In genomic region chr20:24977336-24977735, GRCh38 we compare ENCODE assay signal across 19 cellular contexts. TPM values are rescaled to one million over a fixed set of nuclear protein-coding genes. Genes with fewer than 3 reads are reported as not detected.
"Had no signal": no experiment of that assay in that cellular context is flagged by ENCODE, and none has a peak within 500 bp of the region (broad histone marks: within the 10 kb centered on the region; RNA-seq: fewer than 3 reads in every experiment).

No MANE protein-coding gene starts in this region.

- DNase-seq: activated CD4-positive, alpha-beta T cell treated with anti-CD3 and anti-CD28 coated beads, Interleukin-2, amount 50 U/mL, for 4 hours; activated CD4-positive, CD25-positive, alpha-beta regulatory T cell treated with anti-CD3 and anti-CD28 coated beads, Interleukin-2, amount 50 U/mL, for 72 hours; activated naive CD4-positive, alpha-beta T cell; body of pancreas; cerebellar nuclear complex; esophagus squamous epithelium; foreskin fibroblast; glutamatergic neuron; ovary; SW 1271; T-helper 9 cell; upper lobe of right lung had no signal

- ATAC-seq: body of pancreas, upper lobe of right lung had no signal

- H3K4me3 Mint-ChIP-seq: activated T-helper 1 cell treated with anti-CD3 and anti-CD28 coated beads, Interleukin-12 subunit alpha, Interleukin-12 subunit beta, Interleukin-2, Interleukin-4 antibody, amounts not matched to agents 30 ng/mL and 10 ng/mL and 1 ng/mL, durations not matched to agents 14 hours and 24 hours and 36 hours; memory B cell had no signal

- H3K4me3 ChIP-seq: adrenal gland, body of pancreas, esophagus squamous epithelium, ovary, SJSA1, skin epidermis, upper lobe of right lung had no signal

- H3K9me3 ChIP-seq: adrenal gland, body of pancreas, ovary, SJSA1, upper lobe of right lung had no signal

- H3K27ac Mint-ChIP-seq: activated T-helper 1 cell treated with anti-CD3 and anti-CD28 coated beads, Interleukin-12 subunit alpha, Interleukin-12 subunit beta, Interleukin-2, Interleukin-4 antibody, amounts not matched to agents 30 ng/mL and 10 ng/mL and 1 ng/mL, durations not matched to agents 14 hours and 24 hours and 36 hours; memory B cell had no signal

- H3K36me3 ChIP-seq: ovary had no signal

- H3K27me3 Mint-ChIP-seq: memory B cell had no signal

- H3K4me1 ChIP-seq: body of pancreas, SJSA1, upper lobe of right lung had no signal

- H3K27ac ChIP-seq: body of pancreas, ovary, SJSA1, upper lobe of right lung had no signal

- H3K27me3 ChIP-seq: adrenal gland, body of pancreas, esophagus squamous epithelium, ovary, SJSA1, upper lobe of right lung had no signal

RNA-seq across cellular contexts. Expression of gene CST7, which starts 28.3 kb away (rescaled TPM):
- total RNA-seq: dermis microvascular lymphatic vessel endothelial cell, SJSA1 had no signal
- polyA plus RNA-seq: neural cell had no signal
